In genomic region chr12:53468286-53468685, GRCh38 we compare ENCODE assay signal across 2 cellular contexts.
TF ChIP-seq lines count a peak whose summit lies in the region.

No MANE protein-coding gene starts in this region.

TF ChIP-seq in GM23338, 12 proteins besides CTCF, POLR2A, EP300 and RAD21:
- TF ChIP-seq JUNB (IDR thresholded peaks at IDR 0.05; ENCODE audit: unreplicated experiment), result no peak
- no peak for TF ChIP-seq STAT1 (IDR thresholded peaks at IDR 0.05; ENCODE audit: unreplicated experiment)
- TF ChIP-seq ZNF462 (CRISPR knock-in tag; IDR thresholded peaks at IDR 0.05), result no peak
- no peak for TF ChIP-seq ZNF331 (CRISPR knock-in tag; IDR thresholded peaks at IDR 0.05; ENCODE audit: low read depth)
- no peak for TF ChIP-seq EZH2phosphoT487 (IDR thresholded peaks at IDR 0.05; ENCODE audit: unreplicated experiment)
- TF ChIP-seq CREB1 (CRISPR knock-in tag; IDR thresholded peaks at IDR 0.05; ENCODE audit: low read depth), result no peak
- no peak for TF ChIP-seq POLR2AphosphoS5 (IDR thresholded peaks at IDR 0.05; ENCODE audit: low read depth)
- TF ChIP-seq ZNF114 (CRISPR knock-in tag; IDR thresholded peaks at IDR 0.05), result no peak
- TF ChIP-seq ETS1 (IDR thresholded peaks at IDR 0.05), result no peak
- TF ChIP-seq NANOG (IDR thresholded peaks at IDR 0.05; ENCODE audit: borderline replicate concordance), result no peak
- TF ChIP-seq REST (IDR thresholded peaks at IDR 0.05; ENCODE audit: unreplicated experiment), result no peak
- TF ChIP-seq EZH2 (IDR thresholded peaks at IDR 0.05; ENCODE audit: low read depth, unreplicated experiment), result no peak

TF ChIP-seq in endothelial cell of umbilical vein, 7 proteins besides CTCF, POLR2A, EP300 and RAD21:
- TF ChIP-seq FOS (IDR thresholded peaks at IDR 0.05; ENCODE audit: borderline replicate concordance, insufficient read depth, low read length) (no peak), JUN (IDR thresholded peaks at IDR 0.05; ENCODE audit: borderline replicate concordance, insufficient read depth, insufficient read length, low read depth) (no peak), POLR2AphosphoS5 (IDR thresholded peaks at IDR 0.05; ENCODE audit: insufficient read depth, low read depth, low read length) (peak; percentile 25), GATA2 (IDR thresholded peaks at IDR 0.05; ENCODE audit: insufficient read depth, insufficient read length, low read depth, low read length) (no peak)
